8 cellular contexts compared by ENCODE assay signal in the genomic region with DNA sequence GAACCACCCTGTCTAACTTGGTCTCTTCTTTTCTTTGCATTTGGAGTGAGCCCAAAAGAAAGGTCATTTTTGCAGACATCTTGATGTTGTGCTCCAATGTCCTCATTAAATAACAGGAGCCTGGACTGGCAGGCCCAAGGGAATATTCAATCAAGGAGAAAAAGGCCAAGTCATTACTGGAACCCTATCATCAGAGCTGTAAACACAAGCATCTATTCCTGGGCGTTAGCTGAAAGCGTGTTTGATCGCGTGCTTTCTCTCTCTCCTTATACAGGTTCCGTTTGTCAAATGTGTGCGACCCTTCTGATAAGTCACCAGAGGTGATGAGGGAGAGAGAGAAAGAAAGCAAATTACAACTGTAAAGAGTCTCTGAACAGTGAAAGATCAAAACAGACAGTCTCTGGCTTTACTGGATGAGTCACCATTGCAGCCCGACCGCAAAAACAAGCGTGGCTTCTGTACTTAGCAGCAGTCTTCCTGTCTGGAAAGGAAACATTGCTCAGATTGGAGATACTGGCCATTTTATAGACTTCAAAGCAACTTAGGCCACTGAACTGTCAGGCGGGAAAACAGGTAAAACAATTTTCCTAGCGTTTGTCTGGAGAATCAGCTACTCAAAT. TPM values are rescaled to one million over a fixed set of nuclear protein-coding genes. Genes with fewer than 3 reads are reported as not detected.
DNase-seq lines count a peak whose midpoint lies in the region; ATAC-seq and TF ChIP-seq lines count a peak whose summit lies in the region.

No MANE protein-coding gene starts in this region.

- H3K4me3 ChIP-seq in epithelial cell of esophagus (ENCODE audit: low read length) (no peak overlapping the region), psoas muscle (peak overlapping the region; percentile 19), urinary bladder (ENCODE audit: low read depth, low read length) (no peak overlapping the region)

- peaks cover 0 to 53% of the 10 kb centered on the region in 2 donors for H3K36me3 ChIP-seq in psoas muscle (ENCODE audit: insufficient read depth in 1 of 2, low read depth in 1 of 2)
- H3K36me3 ChIP-seq in urinary bladder (ENCODE audit: insufficient read depth): no peaks in the 10 kb centered on the region

- TF ChIP-seq CTCF in epithelial cell of esophagus (IDR thresholded peaks at IDR 0.05; ENCODE audit: insufficient read depth, low read depth, low read length, missing control alignments) (no peak), psoas muscle (IDR thresholded peaks at IDR 0.05) (no peak)

- DNase-seq in AG08395 (ENCODE audit: low spot score) (peak; percentile 82), Kasumi-1 (lab: John Stamatoyannopoulos, UW) (peak; percentile 90 to 91), epithelial cell of esophagus (ENCODE audit: low read depth) (peak; percentile 84), psoas muscle (peak in 1 of 2 donors; percentile 34), erythroblast (lab: John Stamatoyannopoulos, UW) (no peak)
- peak; percentile 74 to 79 for DNase-seq in activated CD4-positive, alpha-beta T cell treated with anti-CD3 and anti-CD28 coated beads, Interleukin-2, amount 50 U/mL, for 48 hours

- WGBS in psoas muscle, 3 donors: 57 to 72% (median 60%) methylated on average over 11 of the region's 11 CpGs
- WGBS in urinary bladder: 22% methylated on average over 11 of the region's 11 CpGs

- H3K9me3 ChIP-seq in psoas muscle: no peaks in the 10 kb centered on the region

- no peak for TF ChIP-seq POLR2A in erythroblast (IDR thresholded peaks at IDR 0.05; ENCODE audit: low read length)

- intact Hi-C loops in psoas muscle (cut with DNase I): no loop called here

- no peaks in the 10 kb centered on the region for H3K27me3 ChIP-seq in psoas muscle (ENCODE audit: insufficient read depth in 3 of 3, low read length in 2 of 3)

- peak; percentile 93 for ATAC-seq in GM21360 (IDR thresholded peaks at IDR 0.05; ENCODE audit: unreplicated experiment)
- ATAC-seq in psoas muscle: peak; percentile 81 to 90 (median 84)

- peak overlapping the region; percentile 80 for H3K27ac ChIP-seq in psoas muscle
- peak overlapping the region; percentile 74 for H3K27ac ChIP-seq in urinary bladder (ENCODE audit: low read depth)

- H3K4me1 ChIP-seq in psoas muscle: peaks cover 9% of the 10 kb centered on the region
- H3K4me1 ChIP-seq in urinary bladder (ENCODE audit: insufficient read depth): no peaks in the 10 kb centered on the region

RNA-seq across cellular contexts. Expression of gene TPRG1, which starts 39.5 kb away (rescaled TPM):
- total RNA-seq in psoas muscle (10 to 100 TPM in 3 of 4 donors, 1 to 10 TPM in 1; 6.1 to 24.5 (median 11.9) TPM), urinary bladder (6.2 TPM)
- polyA plus RNA-seq in psoas muscle (1 to 10 TPM in 2 of 3 donors, under 1 TPM in 1; 0.78 to 9.9 (median 1.6) TPM), urinary bladder (1.2 TPM)

Comparison
In these comparisons a context has a peak if more than half of its experiments do, and no peak if none do; other contexts are left out.
1. DNase-seq: peak in AG08395 (single experiment), Kasumi-1 (2 of 2), activated CD4-positive, alpha-beta T cell treated with anti-CD3 and anti-CD28 coated beads, Interleukin-2, amount 50 U/mL, for 48 hours (2 of 2) and epithelial cell of esophagus (single experiment); none in erythroblast (0 of 2).